8 cellular contexts compared by ENCODE assay signal in genomic region chr3:186413615-186414415, GRCh38. TPM values are rescaled to one million over a fixed set of nuclear protein-coding genes. Genes with fewer than 3 reads are reported as not detected.
DNase-seq lines count a peak whose midpoint lies in the region; ATAC-seq, FAIRE-seq and TF ChIP-seq lines count a peak whose summit lies in the region.

No MANE protein-coding gene starts in this region.

- peaks cover 9 to 39% of the 10 kb centered on the region in 2 donors for H3K27me3 Mint-ChIP-seq in CD8-positive, alpha-beta memory T cell

- no peak overlapping the region for H3K27ac ChIP-seq in CD8-positive, alpha-beta memory T cell (ENCODE audit: low read depth, low read length)
- H3K27ac ChIP-seq in pancreas: peak overlapping the region; percentile 56 to 80 (median 67)

- H3K36me3 Mint-ChIP-seq in CD8-positive, alpha-beta memory T cell: no peaks in the 10 kb centered on the region

- no peaks in the 10 kb centered on the region for H3K36me3 ChIP-seq in CD8-positive, alpha-beta memory T cell (ENCODE audit: insufficient read depth, low read length)
- no peaks in the 10 kb centered on the region for H3K36me3 ChIP-seq in pancreas

- peak overlapping the region; percentile 5 to 90 (median 80) for H3K4me3 Mint-ChIP-seq in CD8-positive, alpha-beta memory T cell

- no peaks in the 10 kb centered on the region for H3K9me3 ChIP-seq in CD8-positive, alpha-beta memory T cell (ENCODE audit: low read length)
- H3K9me3 ChIP-seq in pancreas: no peaks in the 10 kb centered on the region

- peak in 1 of 5 donors; percentile 4 for DNase-seq in CD8-positive, alpha-beta memory T cell
- DNase-seq in NCI-H187 (lab: John Stamatoyannopoulos, UW) (peak; percentile 80 to 94), left cardiac atrium (peak; percentile 62), pancreas (peak; percentile 63 to 83 (median 71)), SIG-M5 treated with dmso at 0.1 percent for 504 hours (lab: John Stamatoyannopoulos, UW; ENCODE audit: unreplicated experiment) (no peak)
- peak; percentile 65 for DNase-seq in activated effector memory CD4-positive, alpha-beta T cell treated with anti-CD3 and anti-CD28 coated beads, Interleukin-2, amount 50 U/mL, for 16 hours

- H3K4me1 ChIP-seq in CD8-positive, alpha-beta memory T cell (ENCODE audit: insufficient read depth, low read length): no peaks in the 10 kb centered on the region
- peaks cover 8 to 25% (median 19%) of the 10 kb centered on the region in 3 donors for H3K4me1 ChIP-seq in pancreas

- CTCF ChIA-PET in CD8-positive, alpha-beta memory T cell (lab: Charles Lee): no interaction called here

- no peak for FAIRE-seq in pancreas (lab: Jason Lieb, UNC)

- ATAC-seq in GM21576 (IDR thresholded peaks at IDR 0.05; ENCODE audit: unreplicated experiment) (peak; percentile 76), left cardiac atrium (peak; percentile 52 to 79), pancreas (peak; percentile 80 to 89 (median 86)), GM19397 (IDR thresholded peaks at IDR 0.05; ENCODE audit: unreplicated experiment) (no peak)

- POLR2A ChIA-PET in CD8-positive, alpha-beta memory T cell (lab: Charles Lee): no interaction called here

- WGBS in pancreas, 2 donors: 2% methylated on average over 22 of the region's 22 CpGs

- peaks cover 12 to 18% (median 18%) of the 10 kb centered on the region in 3 donors for H3K4me1 Mint-ChIP-seq in CD8-positive, alpha-beta memory T cell

- H3K4me3 ChIP-seq in CD8-positive, alpha-beta memory T cell (ENCODE audit: low read length): peak overlapping the region; percentile 35
- peak overlapping the region in 2 of 4 donors; percentile 20 to 44 for H3K4me3 ChIP-seq in pancreas

- no peak for TF ChIP-seq CTCF in pancreas (IDR thresholded peaks at IDR 0.05)

- peak overlapping the region in 6 of 8 donors; percentile 8 to 82 (median 65) for H3K27ac Mint-ChIP-seq in CD8-positive, alpha-beta memory T cell

- intact Hi-C loops in left cardiac atrium (cut with DNase I) (no loop called here), pancreas (cut with DNase I) (no loop called here)

- H3K9me3 Mint-ChIP-seq in CD8-positive, alpha-beta memory T cell: no peaks in the 10 kb centered on the region

- H3K27me3 ChIP-seq in CD8-positive, alpha-beta memory T cell (ENCODE audit: insufficient read depth, low read length, poor library complexity, severe bottlenecking): no peaks in the 10 kb centered on the region
- H3K27me3 ChIP-seq in pancreas: no peaks in the 10 kb centered on the region

RNA-seq across cellular contexts. Expression of gene DGKG, which starts 51.8 kb away (rescaled TPM):
- total RNA-seq in CD8-positive, alpha-beta memory T cell: under 1 TPM; 0.04 to 0.20 TPM
- not detected for polyA plus RNA-seq in CD8-positive, alpha-beta memory T cell
- total RNA-seq in left cardiac atrium (10 to 100 TPM; 13.3 to 23.4 TPM), pancreas (1 to 10 TPM in 1 of 6 donors, under 1 TPM in 5; 0.16 to 2.0 (median 0.88) TPM)
- polyA plus RNA-seq in pancreas: 1 to 10 TPM in 1 of 2 donors, under 1 TPM in 1; 0.65 to 1.6 TPM

Comparison
In these comparisons a context has a peak if more than half of its experiments do, and no peak if none do; other contexts are left out.
1. RNA of gene DGKG, which starts 51.8 kb away (total RNA-seq): 13.3 to 23.4 TPM in left cardiac atrium; 0.16 to 2.0 TPM in pancreas and 0.04 to 0.20 TPM in CD8-positive, alpha-beta memory T cell; every median in the first group is over 4 times any median in the second.